ENCODE assay signal across 11 cellular contexts in genomic region chr11:76604081-76604601, GRCh38.
DNase-seq lines count a peak whose midpoint lies in the region; ATAC-seq and TF ChIP-seq lines count a peak whose summit lies in the region.
"Had no signal": no experiment of that assay in that cellular context is flagged by ENCODE, and none has a peak within 500 bp of the region (broad histone marks: within the 10 kb centered on the region; RNA-seq: fewer than 3 reads in every experiment).

No MANE protein-coding gene starts in this region.

- H3K4me3 Mint-ChIP-seq in glutamatergic neuron (ENCODE audit: unreplicated experiment) (peak overlapping the region; percentile 40), nephron progenitor cell (no peak overlapping the region)
- H3K4me3 Mint-ChIP-seq: activated naive CD4-positive, alpha-beta T cell treated with anti-CD3 and anti-CD28 coated beads, Interleukin-2, amount 10 ng/mL, durations not matched to agents 7 days and 5 days had no signal

- H3K4me3 ChIP-seq in upper lobe of right lung, result no peak overlapping the region

- H3K27ac ChIP-seq in upper lobe of right lung, result no peak overlapping the region

- peaks cover 23% of the 10 kb centered on the region for H3K9me3 Mint-ChIP-seq in glutamatergic neuron (ENCODE audit: unreplicated experiment)
- H3K9me3 Mint-ChIP-seq in nephron progenitor cell, result peaks cover 33% of the 10 kb centered on the region
- H3K9me3 Mint-ChIP-seq: activated naive CD4-positive, alpha-beta T cell treated with anti-CD3 and anti-CD28 coated beads, Interleukin-2, amount 10 ng/mL, durations not matched to agents 7 days and 5 days had no signal

- H3K36me3 Mint-ChIP-seq in glutamatergic neuron (ENCODE audit: unreplicated experiment), result peaks cover 14% of the 10 kb centered on the region
- peaks cover 17% of the 10 kb centered on the region for H3K36me3 Mint-ChIP-seq in nephron progenitor cell (ENCODE audit: low read depth)
- H3K36me3 Mint-ChIP-seq: activated naive CD4-positive, alpha-beta T cell treated with anti-CD3 and anti-CD28 coated beads, Interleukin-2, amount 10 ng/mL, durations not matched to agents 7 days and 5 days had no signal

- ATAC-seq in upper lobe of right lung (peak; percentile 21), HG03457 (IDR thresholded peaks at IDR 0.05; ENCODE audit: unreplicated experiment) (no peak)

- TF ChIP-seq CTCF in glutamatergic neuron (IDR thresholded peaks at IDR 0.05; ENCODE audit: partially characterized antibody, unreplicated experiment) (no peak), nephron progenitor cell (IDR thresholded peaks at IDR 0.05) (no peak), upper lobe of right lung (IDR thresholded peaks at IDR 0.05) (no peak)

- intact Hi-C loops in upper lobe of right lung (cut with DNase I), result no loop called here

- peaks cover 14% of the 10 kb centered on the region for H3K4me1 ChIP-seq in upper lobe of right lung

- peaks cover 26% of the 10 kb centered on the region for H3K4me1 Mint-ChIP-seq in glutamatergic neuron (ENCODE audit: low read depth, unreplicated experiment)
- H3K4me1 Mint-ChIP-seq in nephron progenitor cell, result peaks cover 18% of the 10 kb centered on the region

- H3K27me3 ChIP-seq in upper lobe of right lung, result no peaks in the 10 kb centered on the region

- peak; percentile 24 for DNase-seq in NCI-H345 (lab: John Stamatoyannopoulos, UW)
- DNase-seq in NCI-H345 treated with DMSO at 0.1 percent for 48 hours (lab: John Stamatoyannopoulos, UW; ENCODE audit: unreplicated experiment), result no peak
- peak; percentile 71 for DNase-seq in glutamatergic neuron
- DNase-seq in nephron progenitor cell, result no peak
- DNase-seq in upper lobe of right lung, result no peak
- no peak for DNase-seq in epidermal melanocyte (ENCODE audit: insufficient read length, low spot score)
- no peak for DNase-seq in RPMI8226
- DNase-seq: activated naive CD4-positive, alpha-beta T cell treated with anti-CD3 and anti-CD28 coated beads, Interleukin-2, amount 10 ng/mL, durations not matched to agents 7 days and 5 days; DMS53; NCI-H1436 had no signal

- H3K9me3 ChIP-seq in upper lobe of right lung, result no peaks in the 10 kb centered on the region

- H3K36me3 ChIP-seq in upper lobe of right lung, result no peaks in the 10 kb centered on the region

- H3K27me3 Mint-ChIP-seq in glutamatergic neuron (ENCODE audit: unreplicated experiment) (peaks cover 8% of the 10 kb centered on the region), nephron progenitor cell (ENCODE audit: low read depth, poor library complexity) (peaks cover 12% of the 10 kb centered on the region)

- H3K27ac Mint-ChIP-seq in glutamatergic neuron (ENCODE audit: unreplicated experiment) (peak overlapping the region; percentile 87), nephron progenitor cell (peak overlapping the region; percentile 13)
- H3K27ac Mint-ChIP-seq: activated naive CD4-positive, alpha-beta T cell treated with anti-CD3 and anti-CD28 coated beads, Interleukin-2, amount 10 ng/mL, durations not matched to agents 7 days and 5 days had no signal

Comparison
In these comparisons a context has a peak if more than half of its experiments do, and no peak if none do; other contexts are left out.
1. DNase-seq: peak in NCI-H345 (single experiment) and glutamatergic neuron (single experiment); none in NCI-H345 treated with DMSO at 0.1 percent for 48 hours (single experiment), nephron progenitor cell (single experiment), upper lobe of right lung (single experiment), epidermal melanocyte (single experiment) and RPMI8226 (single experiment).